Comparison of ENCODE assay signal across 8 cellular contexts in the genomic region with DNA sequence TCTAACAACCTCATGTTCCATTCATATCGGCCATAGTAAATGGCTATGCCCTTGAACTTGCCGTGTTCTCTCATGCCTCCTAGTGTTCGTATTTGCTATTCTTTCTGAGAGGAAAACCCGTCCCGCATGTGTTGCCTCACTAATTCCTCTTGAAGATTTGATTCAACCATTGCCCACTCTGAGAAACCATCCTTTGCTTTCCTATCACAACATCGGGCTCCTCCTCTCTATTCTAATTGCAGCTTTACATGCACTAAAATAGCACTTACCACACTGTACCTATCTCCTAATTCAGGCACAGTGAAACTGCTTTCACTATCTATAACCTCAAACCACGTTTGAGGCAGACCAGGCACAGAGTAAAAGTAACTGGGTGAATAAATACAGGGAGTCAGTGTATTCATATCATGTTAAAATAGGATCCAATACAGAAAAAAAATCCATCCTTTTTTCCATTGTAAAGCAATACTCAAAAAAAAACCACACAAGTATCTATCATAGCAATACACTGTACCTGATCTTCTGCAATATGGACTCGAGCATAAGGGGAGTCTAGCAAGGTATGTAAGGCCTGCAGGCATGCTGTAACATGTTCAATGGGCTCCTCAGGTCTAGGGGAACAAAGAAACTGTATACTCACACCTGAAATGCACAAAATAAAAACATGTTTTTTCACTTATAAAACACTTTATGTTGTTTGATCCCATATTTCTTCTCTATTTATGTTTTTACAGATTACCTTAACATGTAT. TPM values are rescaled to one million over a fixed set of nuclear protein-coding genes. Genes with fewer than 3 reads are reported as not detected.
DNase-seq lines count a peak whose midpoint lies in the region; ATAC-seq and TF ChIP-seq lines count a peak whose summit lies in the region.

No MANE protein-coding gene starts in this region.

- TF ChIP-seq CTCF in GM10266 (IDR thresholded peaks at IDR 0.05; ENCODE audit: control insufficient read depth, insufficient read depth, low read depth, missing control alignments) (peak; percentile 48), activated B cell treated with CpG ODN at 0.5 μM for 24 hours (IDR thresholded peaks at IDR 0.05) (no peak), tibial nerve (IDR thresholded peaks at IDR 0.05) (peak in 2 of 5 experiments; percentile 18 to 30)

- POLR2A ChIA-PET in activated B cell treated with CpG ODN at 0.5 μM for 24 hours (lab: Charles Lee) = no interaction called here

- H3K27me3 ChIP-seq in tibial nerve = no peaks in the 10 kb centered on the region

- TF ChIP-seq EP300 in tibial nerve (IDR thresholded peaks at IDR 0.05) = no peak

- no peak for TF ChIP-seq POLR2A in tibial nerve (IDR thresholded peaks at IDR 0.05)

- peak; percentile 100 for ATAC-seq in GM21360 (IDR thresholded peaks at IDR 0.05; ENCODE audit: unreplicated experiment)
- peak; percentile 99 for ATAC-seq in HG03469 (IDR thresholded peaks at IDR 0.05; ENCODE audit: unreplicated experiment)
- ATAC-seq in activated B cell treated with CpG ODN at 0.5 μM for 24 hours (ENCODE audit: low read depth) = peak; percentile 80
- ATAC-seq in left cardiac atrium = peak; percentile 76 to 86

- CTCF ChIA-PET in activated B cell treated with CpG ODN at 0.5 μM for 24 hours (lab: Charles Lee) = no interaction called here

- no peak overlapping the region for H3K27ac ChIP-seq in tibial nerve

- no peaks in the 10 kb centered on the region for H3K9me3 ChIP-seq in tibial nerve

- H3K4me1 ChIP-seq in tibial nerve = no peaks in the 10 kb centered on the region

- peaks cover 0 to 91% (median 20%) of the 10 kb centered on the region in 3 donors for H3K36me3 ChIP-seq in tibial nerve

- H3K4me1 Mint-ChIP-seq in activated B cell treated with CpG ODN at 0.5 μM for 24 hours = peaks cover 23% of the 10 kb centered on the region
- peaks cover 12% of the 10 kb centered on the region for H3K4me1 Mint-ChIP-seq in stimulated activated naive CD8-positive, alpha-beta T cell treated with anti-CD3 and anti-CD28 coated beads, Interleukin-15, Interleukin-2, amounts not matched to agents 100 ng/mL and 50 ng/mL, for 24 hours (ENCODE audit: low read depth)

- no peaks in the 10 kb centered on the region for H3K9me3 Mint-ChIP-seq in activated B cell treated with CpG ODN at 0.5 μM for 24 hours
- no peaks in the 10 kb centered on the region for H3K9me3 Mint-ChIP-seq in stimulated activated naive CD8-positive, alpha-beta T cell treated with anti-CD3 and anti-CD28 coated beads, Interleukin-15, Interleukin-2, amounts not matched to agents 100 ng/mL and 50 ng/mL, for 24 hours

- peaks cover 72% of the 10 kb centered on the region for H3K36me3 Mint-ChIP-seq in activated B cell treated with CpG ODN at 0.5 μM for 24 hours (ENCODE audit: low read depth)
- peaks cover 44% of the 10 kb centered on the region for H3K36me3 Mint-ChIP-seq in stimulated activated naive CD8-positive, alpha-beta T cell treated with anti-CD3 and anti-CD28 coated beads, Interleukin-15, Interleukin-2, amounts not matched to agents 100 ng/mL and 50 ng/mL, for 24 hours (ENCODE audit: low read depth)

- H3K27ac Mint-ChIP-seq in activated B cell treated with CpG ODN at 0.5 μM for 24 hours = peak overlapping the region; percentile 72
- peak overlapping the region; percentile 58 for H3K27ac Mint-ChIP-seq in stimulated activated naive CD8-positive, alpha-beta T cell treated with anti-CD3 and anti-CD28 coated beads, Interleukin-15, Interleukin-2, amounts not matched to agents 100 ng/mL and 50 ng/mL, for 24 hours

- peak overlapping the region; percentile 61 for H3K4me3 Mint-ChIP-seq in activated B cell treated with CpG ODN at 0.5 μM for 24 hours
- peak overlapping the region; percentile 30 for H3K4me3 Mint-ChIP-seq in stimulated activated naive CD8-positive, alpha-beta T cell treated with anti-CD3 and anti-CD28 coated beads, Interleukin-15, Interleukin-2, amounts not matched to agents 100 ng/mL and 50 ng/mL, for 24 hours

- no peak overlapping the region for H3K4me3 ChIP-seq in tibial nerve

- 55 to 59% methylated on average over 8 of the region's 8 CpGs for WGBS in tibial nerve, 2 donors

- no peaks in the 10 kb centered on the region for H3K27me3 Mint-ChIP-seq in activated B cell treated with CpG ODN at 0.5 μM for 24 hours
- H3K27me3 Mint-ChIP-seq in stimulated activated naive CD8-positive, alpha-beta T cell treated with anti-CD3 and anti-CD28 coated beads, Interleukin-15, Interleukin-2, amounts not matched to agents 100 ng/mL and 50 ng/mL, for 24 hours = no peaks in the 10 kb centered on the region

- DNase-seq in GM10266 (ENCODE audit: extremely low spot score) (peak; percentile 11), activated B cell treated with CpG ODN at 0.5 μM for 24 hours (no peak), left cardiac atrium (no peak), tibial nerve (ENCODE audit: low spot score in 2 of 2) (no peak)
- DNase-seq in activated CD8-positive, alpha-beta memory T cell treated with anti-CD3 and anti-CD28 coated beads for 24 hours = no peak

- intact Hi-C loops in activated B cell treated with CpG ODN at 0.5 μM for 24 hours (cut with micrococcal nuclease) (loop anchor here (1.0 kb wide), 2 partner anchors 8 to 220 kb away; no protein-coding TSS in a partner anchor), left cardiac atrium (cut with DNase I) (loop anchor here in 1 of 2 donors (10.0 kb wide), 2 partner anchors 110 to 230 kb away; no protein-coding TSS in a partner anchor)

RNA-seq across cellular contexts. Expression of a gene that starts 39.0 kb away (rescaled TPM):
- total RNA-seq in activated B cell treated with CpG ODN at 0.5 μM for 24 hours (24.7 and 24.9 TPM in 2 replicates), left cardiac atrium (10 to 100 TPM; 33.8 to 35.3 TPM), tibial nerve (10 to 100 TPM; 18.2 to 26.4 (median 21.5) TPM)
